Comparison of ENCODE assay signal across 8 cellular contexts in genomic region chr2:219552382-219553167, GRCh38. TPM values are rescaled to one million over a fixed set of nuclear protein-coding genes. Genes with fewer than 3 reads are reported as not detected.
DNase-seq lines count a peak whose midpoint lies in the region; ATAC-seq and TF ChIP-seq lines count a peak whose summit lies in the region.

No MANE protein-coding gene starts in this region.

- no peaks in the 10 kb centered on the region for H3K9me3 ChIP-seq in neural progenitor cell (ENCODE audit: low read depth)

- peaks cover 20% of the 10 kb centered on the region for H3K27me3 Mint-ChIP-seq in neural progenitor cell (ENCODE audit: insufficient read depth, low read depth)
- peaks cover 33% of the 10 kb centered on the region for H3K27me3 Mint-ChIP-seq in stimulated activated naive CD8-positive, alpha-beta T cell treated with anti-CD3 and anti-CD28 coated beads, Interleukin-15, Interleukin-2, amounts not matched to agents 100 ng/mL and 50 ng/mL, for 24 hours

- H3K27ac ChIP-seq in foreskin keratinocyte, result no peak overlapping the region
- H3K27ac ChIP-seq in neural progenitor cell, result no peak overlapping the region

- no peaks in the 10 kb centered on the region for H3F3A ChIP-seq in neural progenitor cell (ENCODE audit: low read depth)

- H3K36me3 Mint-ChIP-seq in neural progenitor cell, result peaks cover 5% of the 10 kb centered on the region
- H3K36me3 Mint-ChIP-seq in stimulated activated naive CD8-positive, alpha-beta T cell treated with anti-CD3 and anti-CD28 coated beads, Interleukin-15, Interleukin-2, amounts not matched to agents 100 ng/mL and 50 ng/mL, for 24 hours (ENCODE audit: low read depth), result no peaks in the 10 kb centered on the region

- peak; percentile 92 for ATAC-seq in GM21381 (IDR thresholded peaks at IDR 0.05; ENCODE audit: unreplicated experiment)
- peak; percentile 91 for ATAC-seq in foreskin keratinocyte

- H3K27me3 ChIP-seq in foreskin keratinocyte, result peaks cover 7% of the 10 kb centered on the region
- peaks cover 39% of the 10 kb centered on the region for H3K27me3 ChIP-seq in neural progenitor cell

- peak overlapping the region; percentile 88 for H3K4me3 Mint-ChIP-seq in neural progenitor cell
- H3K4me3 Mint-ChIP-seq in stimulated activated naive CD8-positive, alpha-beta T cell treated with anti-CD3 and anti-CD28 coated beads, Interleukin-15, Interleukin-2, amounts not matched to agents 100 ng/mL and 50 ng/mL, for 24 hours, result peak overlapping the region; percentile 53

- H3K4me2 ChIP-seq in neural progenitor cell, result peak overlapping the region; percentile 98

- H3K4me1 ChIP-seq in foreskin keratinocyte, result no peaks in the 10 kb centered on the region
- H3K4me1 ChIP-seq in neural progenitor cell, result peaks cover 5% of the 10 kb centered on the region

- no peaks in the 10 kb centered on the region for H3K36me3 ChIP-seq in neural progenitor cell

- peak overlapping the region; percentile 82 for H3K4me3 ChIP-seq in neural progenitor cell

- H2AFZ ChIP-seq in neural progenitor cell (replicated peaks), result peak overlapping the region; percentile 86

- no peaks in the 10 kb centered on the region for H3K9me3 Mint-ChIP-seq in neural progenitor cell
- H3K9me3 Mint-ChIP-seq in stimulated activated naive CD8-positive, alpha-beta T cell treated with anti-CD3 and anti-CD28 coated beads, Interleukin-15, Interleukin-2, amounts not matched to agents 100 ng/mL and 50 ng/mL, for 24 hours, result no peaks in the 10 kb centered on the region

- peaks cover 11% of the 10 kb centered on the region for H3K4me1 Mint-ChIP-seq in neural progenitor cell
- peaks cover 6% of the 10 kb centered on the region for H3K4me1 Mint-ChIP-seq in stimulated activated naive CD8-positive, alpha-beta T cell treated with anti-CD3 and anti-CD28 coated beads, Interleukin-15, Interleukin-2, amounts not matched to agents 100 ng/mL and 50 ng/mL, for 24 hours (ENCODE audit: low read depth)

- TF ChIP-seq CTCF in foreskin keratinocyte (conservative IDR thresholded peaks at IDR 0.05), result peak; percentile 0
- TF ChIP-seq CTCF in neural progenitor cell (IDR thresholded peaks at IDR 0.05), result no peak

- H3K79me2 ChIP-seq in neural progenitor cell (ENCODE audit: low read depth), result no peaks in the 10 kb centered on the region

- H4K20me1 ChIP-seq in neural progenitor cell (ENCODE audit: low read depth), result peaks cover 14% of the 10 kb centered on the region

- H3K9ac ChIP-seq in neural progenitor cell, result no peak overlapping the region

- peak; percentile 74 for DNase-seq in COR-L47 (lab: John Stamatoyannopoulos, UW)
- peak; percentile 56 for DNase-seq in HS-5 (ENCODE audit: low read depth)
- peak; percentile 83 for DNase-seq in RPMI7951 (ENCODE audit: low read depth)
- DNase-seq in activated gamma-delta T cell (lab: John Stamatoyannopoulos, UW), result peak; percentile 62
- DNase-seq in foreskin keratinocyte, result peak in 1 of 2 donors; percentile 75
- DNase-seq in neural progenitor cell (ENCODE audit: low spot score), result peak; percentile 94

- H3K27ac Mint-ChIP-seq in neural progenitor cell, result no peak overlapping the region
- no peak overlapping the region for H3K27ac Mint-ChIP-seq in stimulated activated naive CD8-positive, alpha-beta T cell treated with anti-CD3 and anti-CD28 coated beads, Interleukin-15, Interleukin-2, amounts not matched to agents 100 ng/mL and 50 ng/mL, for 24 hours

RNA-seq across cellular contexts. Expression of gene TMEM198, which starts 8.7 kb away (rescaled TPM):
- 2.3 and 2.6 TPM in 2 replicates for total RNA-seq in RPMI7951 (2014; rRNA removed; shearing (Covaris generic))
- total RNA-seq in foreskin keratinocyte, result 1.0 and 1.2 TPM in 2 replicates
- polyA plus RNA-seq in foreskin keratinocyte, result 1.2 and 1.3 TPM in 2 replicates
- 0.79 and 2.3 TPM in 2 replicates for total RNA-seq in neural progenitor cell (ENCODE audit: low replicate concordance)

RNA-seq across cellular contexts. Expression of gene CHPF, which starts 9.0 kb away (rescaled TPM):
- 73.7 and 98.6 TPM in 2 replicates for total RNA-seq in RPMI7951 (2014; rRNA removed; shearing (Covaris generic))
- total RNA-seq in foreskin keratinocyte, result 93.1 and 105 TPM in 2 replicates
- 117 and 130 TPM in 2 replicates for polyA plus RNA-seq in foreskin keratinocyte
- 6.7 and 27.7 TPM in 2 replicates for total RNA-seq in neural progenitor cell (ENCODE audit: low replicate concordance)

RNA-seq across cellular contexts. Expression of gene OBSL1, which starts 18.8 kb away (rescaled TPM):
- total RNA-seq in RPMI7951 (2014; rRNA removed; shearing (Covaris generic)), result 41.5 and 42.8 TPM in 2 replicates
- total RNA-seq in foreskin keratinocyte, result 32.0 and 33.7 TPM in 2 replicates
- polyA plus RNA-seq in foreskin keratinocyte, result 32.4 and 36.3 TPM in 2 replicates
- 31.0 and 111 TPM in 2 replicates for total RNA-seq in neural progenitor cell (ENCODE audit: low replicate concordance)

RNA-seq across cellular contexts. Expression of gene INHA, which starts 19.5 kb away (rescaled TPM):
- total RNA-seq in RPMI7951 (2014; rRNA removed; shearing (Covaris generic)), result 0.10 and 0.12 TPM in 2 replicates
- 0.11 and 0.14 TPM in 2 replicates for total RNA-seq in foreskin keratinocyte
- 0.14 and 0.19 TPM in 2 replicates for polyA plus RNA-seq in foreskin keratinocyte
- 0.31 TPM in 1 of 2 replicates, not detected in the other for total RNA-seq in neural progenitor cell (ENCODE audit: low replicate concordance)

RNA-seq across cellular contexts. Expression of gene ASIC4, which starts 38.3 kb away (rescaled TPM):
- total RNA-seq in RPMI7951 (2014; rRNA removed; shearing (Covaris generic)), result 0.10 TPM in 1 of 2 replicates, not detected in the other
- total RNA-seq in foreskin keratinocyte (not detected in 2 replicates), neural progenitor cell (ENCODE audit: low replicate concordance) (0.26 and 2.4 TPM in 2 replicates)
- polyA plus RNA-seq in foreskin keratinocyte, result not detected in 2 replicates
